Comparison of ENCODE assay signal across 10 cellular contexts in the genomic region with DNA sequence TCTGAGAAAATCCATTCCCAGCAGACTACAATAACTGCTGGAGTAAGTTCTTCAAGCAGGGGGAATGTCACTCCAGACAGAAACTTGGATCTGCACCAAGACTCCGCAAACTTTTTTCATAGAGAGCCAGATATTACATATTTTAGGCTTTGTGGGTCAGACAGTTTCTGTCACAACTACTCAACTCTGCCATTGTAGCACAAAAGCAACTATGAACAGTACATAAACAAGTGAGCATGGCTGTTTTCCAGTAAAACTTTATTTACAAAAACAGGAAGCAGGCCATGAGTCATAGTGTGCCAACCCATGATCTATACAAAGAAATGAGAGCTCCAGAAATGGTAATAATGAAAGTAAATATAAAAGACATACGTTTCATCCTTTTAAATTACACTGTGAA.
DNase-seq lines count a peak whose midpoint lies in the region; ATAC-seq and TF ChIP-seq lines count a peak whose summit lies in the region.
"Had no signal": no experiment of that assay in that cellular context is flagged by ENCODE, and none has a peak within 500 bp of the region (broad histone marks: within the 10 kb centered on the region; RNA-seq: fewer than 3 reads in every experiment).

No MANE protein-coding gene starts in this region.

- peaks cover 9% of the 10 kb centered on the region for H3K9me3 ChIP-seq in lower lobe of right lung

- peaks cover 27% of the 10 kb centered on the region for H3K4me1 ChIP-seq in lower lobe of right lung

- H3K27ac ChIP-seq in lower lobe of right lung: peak overlapping the region; percentile 1
- H3K27ac ChIP-seq: foreskin keratinocyte had no signal

- no peak overlapping the region for H3K4me3 ChIP-seq in lower lobe of right lung

- H3K4me1 Mint-ChIP-seq in activated T-helper 1 cell treated with anti-CD3 and anti-CD28 coated beads, Interleukin-12 subunit alpha, Interleukin-12 subunit beta, Interleukin-2, Interleukin-4 antibody, amounts not matched to agents 30 ng/mL and 10 ng/mL and 1 ng/mL, durations not matched to agents 14 hours and 24 hours and 36 hours (ENCODE audit: low read depth): peaks cover 26% of the 10 kb centered on the region

- no peaks in the 10 kb centered on the region for H3K36me3 ChIP-seq in lower lobe of right lung

- intact Hi-C loops in activated T-helper 1 cell treated with anti-CD3 and anti-CD28 coated beads, Interleukin-12 subunit alpha, Interleukin-12 subunit beta, Interleukin-2, Interleukin-4 antibody, amounts not matched to agents 30 ng/mL and 10 ng/mL and 1 ng/mL, durations not matched to agents 14 hours and 24 hours and 36 hours (cut with micrococcal nuclease): loop anchor here (1.0 kb wide), 2 partner anchors 236 to 386 kb away; no protein-coding TSS in a partner anchor
- intact Hi-C loops in lower lobe of right lung (cut with DNase I): no loop called here

- peak; percentile 62 for ATAC-seq in HG02852 (IDR thresholded peaks at IDR 0.05; ENCODE audit: unreplicated experiment)
- peak; percentile 37 to 56 for ATAC-seq in lower lobe of right lung
- no peak for ATAC-seq in GM18909 (IDR thresholded peaks at IDR 0.05; ENCODE audit: poor library complexity, unreplicated experiment)
- ATAC-seq: foreskin keratinocyte had no signal

- peak; percentile 24 for DNase-seq in EL
- peak; percentile 16 for DNase-seq in activated T-helper 1 cell treated with anti-CD3 and anti-CD28 coated beads, Interleukin-12 subunit alpha, Interleukin-12 subunit beta, Interleukin-2, Interleukin-4 antibody, amounts not matched to agents 30 ng/mL and 10 ng/mL and 1 ng/mL, durations not matched to agents 14 hours and 24 hours and 36 hours (ENCODE audit: low spot score)
- DNase-seq in lower lobe of right lung: no peak
- DNase-seq in NCI-H526 (lab: John Stamatoyannopoulos, UW): no peak
- no peak for DNase-seq in AG08396 (ENCODE audit: low spot score)
- DNase-seq in NCI-H187 treated with DMSO at 0.1 percent for 48 hours (lab: John Stamatoyannopoulos, UW): no peak

- H3K9me3 Mint-ChIP-seq in activated T-helper 1 cell treated with anti-CD3 and anti-CD28 coated beads, Interleukin-12 subunit alpha, Interleukin-12 subunit beta, Interleukin-2, Interleukin-4 antibody, amounts not matched to agents 30 ng/mL and 10 ng/mL and 1 ng/mL, durations not matched to agents 14 hours and 24 hours and 36 hours: peaks cover 45% of the 10 kb centered on the region

- H3K4me3 Mint-ChIP-seq in activated T-helper 1 cell treated with anti-CD3 and anti-CD28 coated beads, Interleukin-12 subunit alpha, Interleukin-12 subunit beta, Interleukin-2, Interleukin-4 antibody, amounts not matched to agents 30 ng/mL and 10 ng/mL and 1 ng/mL, durations not matched to agents 14 hours and 24 hours and 36 hours: no peak overlapping the region
- H3K4me3 Mint-ChIP-seq: neural crest cell had no signal

- TF ChIP-seq CTCF in lower lobe of right lung (IDR thresholded peaks at IDR 0.05): no peak

- no peaks in the 10 kb centered on the region for H3K27me3 Mint-ChIP-seq in activated T-helper 1 cell treated with anti-CD3 and anti-CD28 coated beads, Interleukin-12 subunit alpha, Interleukin-12 subunit beta, Interleukin-2, Interleukin-4 antibody, amounts not matched to agents 30 ng/mL and 10 ng/mL and 1 ng/mL, durations not matched to agents 14 hours and 24 hours and 36 hours (ENCODE audit: insufficient read depth)

- H3K27ac Mint-ChIP-seq in activated T-helper 1 cell treated with anti-CD3 and anti-CD28 coated beads, Interleukin-12 subunit alpha, Interleukin-12 subunit beta, Interleukin-2, Interleukin-4 antibody, amounts not matched to agents 30 ng/mL and 10 ng/mL and 1 ng/mL, durations not matched to agents 14 hours and 24 hours and 36 hours: peak overlapping the region; percentile 86

- H3K27me3 ChIP-seq in lower lobe of right lung (ENCODE audit: low read depth): no peaks in the 10 kb centered on the region
- H3K27me3 ChIP-seq: foreskin keratinocyte had no signal

- H3K36me3 Mint-ChIP-seq in activated T-helper 1 cell treated with anti-CD3 and anti-CD28 coated beads, Interleukin-12 subunit alpha, Interleukin-12 subunit beta, Interleukin-2, Interleukin-4 antibody, amounts not matched to agents 30 ng/mL and 10 ng/mL and 1 ng/mL, durations not matched to agents 14 hours and 24 hours and 36 hours (ENCODE audit: low read depth): peaks cover 36% of the 10 kb centered on the region

Comparison
In these comparisons a context has a peak if more than half of its experiments do, and no peak if none do; other contexts are left out.
1. DNase-seq: peak in EL (single experiment) and activated T-helper 1 cell treated with anti-CD3 and anti-CD28 coated beads, Interleukin-12 subunit alpha, Interleukin-12 subunit beta, Interleukin-2, Interleukin-4 antibody, amounts not matched to agents 30 ng/mL and 10 ng/mL and 1 ng/mL, durations not matched to agents 14 hours and 24 hours and 36 hours (single experiment); none in lower lobe of right lung (single experiment), NCI-H526 (0 of 2), AG08396 (single experiment) and NCI-H187 treated with DMSO at 0.1 percent for 48 hours (single experiment).